In the genomic region with DNA sequence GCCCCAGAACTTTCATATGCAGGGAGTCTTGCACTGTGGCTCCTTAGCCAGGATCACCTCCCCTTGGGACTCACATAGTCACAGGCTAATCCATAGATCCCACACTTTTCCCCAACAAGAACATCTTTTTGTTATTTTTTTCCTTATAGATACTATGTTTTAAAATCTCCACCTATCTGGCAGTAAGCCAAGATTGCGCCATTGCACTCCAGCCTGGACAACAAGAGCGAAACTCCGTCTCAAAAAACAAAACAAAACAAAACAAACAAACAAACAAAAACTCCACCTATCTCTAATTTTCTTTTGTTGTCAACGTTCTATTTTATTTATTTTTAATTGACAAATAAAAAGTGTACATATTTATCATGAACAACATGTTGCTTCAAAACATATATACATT, we compare ENCODE assay signal across 25 cellular contexts.
"Had no signal": no experiment of that assay in that cellular context is flagged by ENCODE, and none has a peak within 500 bp of the region (broad histone marks: within the 10 kb centered on the region; RNA-seq: fewer than 3 reads in every experiment).

No MANE protein-coding gene starts in this region.

- H3K27ac ChIP-seq: adrenal gland, body of pancreas, breast epithelium, RWPE1 had no signal

- DNase-seq: activated CD4-positive, alpha-beta T cell treated with anti-CD3 and anti-CD28 coated beads, Interleukin-2, amount 10 ng/mL, durations not matched to agents 24 days and 14 days; activated CD4-positive, alpha-beta T cell treated with anti-CD3 and anti-CD28 coated beads, Interleukin-2, amount 50 U/mL, for 4 hours; activated CD8-positive, alpha-beta T cell treated with anti-CD3 and anti-CD28 coated beads for 36 hours; activated gamma-delta T cell treated with Interleukin-2 at 50 U/mL for 16 hours; activated naive CD4-positive, alpha-beta T cell treated with anti-CD3 and anti-CD28 coated beads for 36 hours; activated T-cell treated with anti-CD3 and anti-CD28 coated beads, Interleukin-2, amount 50 U/mL, for 1 hour; adrenal gland; body of pancreas; Karpas-422; MG63; NCI-H1048; NCI-H1436; NCI-H1694; NCI-H1930; NCI-H2081 treated with DMSO at 0.1 percent for 48 hours; NCI-H2171 treated with DMSO at 0.1 percent for 48 hours; NCI-H2227 treated with DMSO at 0.1 percent for 48 hours; NCI-H526 treated with DMSO at 0.1 percent for 48 hours; NCI-H774; SIG-M5; T1000 had no signal

- H3K4me3 ChIP-seq: adrenal gland, body of pancreas, breast epithelium, MG63 had no signal

- ATAC-seq: activated CD8-positive, alpha-beta T cell treated with anti-CD3 and anti-CD28 coated beads for 36 hours; activated naive CD4-positive, alpha-beta T cell treated with anti-CD3 and anti-CD28 coated beads, Interleukin-2, amount 50 U/mL, for 72 hours; body of pancreas; Right ventricle myocardium inferior had no signal
